ENCODE assay signal across 8 cellular contexts in genomic region chr17:75980188-75981018, GRCh38. TPM values are rescaled to one million over a fixed set of nuclear protein-coding genes. Genes with fewer than 3 reads are reported as not detected.
DNase-seq lines count a peak whose midpoint lies in the region; ATAC-seq and TF ChIP-seq lines count a peak whose summit lies in the region.

No MANE protein-coding gene starts in this region.

- no peaks in the 10 kb centered on the region for H3K9me3 ChIP-seq in WERI-Rb-1 (ENCODE audit: severe bottlenecking)
- H3K9me3 ChIP-seq in right cardiac atrium (ENCODE audit: control insufficient read depth, low read length) = no peaks in the 10 kb centered on the region

- H3K4me1 ChIP-seq in right cardiac atrium (ENCODE audit: control insufficient read depth, insufficient read depth, low read length) = peaks cover 4% of the 10 kb centered on the region

- H3K27me3 ChIP-seq in WERI-Rb-1 (ENCODE audit: insufficient read depth, low read depth, severe bottlenecking) = no peaks in the 10 kb centered on the region
- no peaks in the 10 kb centered on the region for H3K27me3 ChIP-seq in right cardiac atrium (ENCODE audit: control insufficient read depth, insufficient read depth)

- no peak for ATAC-seq in right cardiac atrium
- ATAC-seq in HG03095 (IDR thresholded peaks at IDR 0.05; ENCODE audit: unreplicated experiment) = no peak

- peaks cover 24% of the 10 kb centered on the region for H3K36me3 ChIP-seq in WERI-Rb-1

- 86% methylated on average over 18 of the region's 18 CpGs for WGBS in right cardiac atrium

- H3K4me3 ChIP-seq in WERI-Rb-1 (ENCODE audit: low read depth, low read length) = peak overlapping the region; percentile 96
- peak overlapping the region; percentile 85 for H3K4me3 ChIP-seq in right cardiac atrium (ENCODE audit: low read length)
- H3K4me3 ChIP-seq in skin epidermis = peak overlapping the region; percentile 52 to 91 (median 75)

- TF ChIP-seq CTCF in WERI-Rb-1 (IDR thresholded peaks at IDR 0.05; ENCODE audit: low read depth, low read length) = no peak

- DNase-seq in NCI-H1105 (lab: John Stamatoyannopoulos, UW) (peak; percentile 1), NCI-H1105 treated with DMSO at 0.1 percent for 48 hours (lab: John Stamatoyannopoulos, UW) (no peak), WERI-Rb-1 (no peak), right cardiac atrium (no peak), COR-L47 (lab: John Stamatoyannopoulos, UW) (no peak), NK-92 (lab: John Stamatoyannopoulos, UW; ENCODE audit: unreplicated experiment) (no peak)

- intact Hi-C loops in right cardiac atrium (cut with DNase I) = no loop called here

- H3K27ac ChIP-seq in WERI-Rb-1 (peak overlapping the region; percentile 98), right cardiac atrium (ENCODE audit: low read length) (peak overlapping the region; percentile 99), skin epidermis (peak overlapping the region; percentile 75 to 100 (median 99))

RNA-seq across cellular contexts. Expression of gene TEN1, which starts 1.4 kb away (rescaled TPM):
- total RNA-seq in right cardiac atrium = 10 to 100 TPM in 2 of 4 donors, 1 to 10 TPM in 2; 8.5 to 12.1 (median 9.9) TPM
- polyA plus RNA-seq in right cardiac atrium = 22.5 TPM

RNA-seq across cellular contexts. Expression of gene ACOX1, which starts 1.4 kb away (rescaled TPM):
- 10 to 100 TPM; 56.9 to 67.5 (median 62.3) TPM for total RNA-seq in right cardiac atrium
- polyA plus RNA-seq in right cardiac atrium = 18.7 TPM

RNA-seq across cellular contexts. Expression of gene CDK3, which starts 20.3 kb away (rescaled TPM):
- total RNA-seq in right cardiac atrium = 1 to 10 TPM; 2.4 to 2.6 (median 2.5) TPM
- 2.9 TPM for polyA plus RNA-seq in right cardiac atrium

RNA-seq across cellular contexts. Expression of gene FBF1, which starts 39.6 kb away (rescaled TPM):
- 1 to 10 TPM; 4.8 to 5.5 (median 5.1) TPM for total RNA-seq in right cardiac atrium
- 5.0 TPM for polyA plus RNA-seq in right cardiac atrium

RNA-seq across cellular contexts. Expression of gene EVPL, which starts 46.7 kb away (rescaled TPM):
- under 1 TPM in 3 of 4 donors, not detected in 1; 0.06 to 0.09 (median 0.09) TPM for total RNA-seq in right cardiac atrium
- 0.02 TPM for polyA plus RNA-seq in right cardiac atrium
